ENCODE assay signal across 7 cellular contexts in genomic region chr19:2302319-2303208, GRCh38. TPM values are rescaled to one million over a fixed set of nuclear protein-coding genes. Genes with fewer than 3 reads are reported as not detected.
A peak's percentile ranks its signal among the peaks of the same experiment; 100 is the strongest.
DNase-seq lines count a peak whose midpoint lies in the region; ATAC-seq and TF ChIP-seq lines count a peak whose summit lies in the region.
"Had no signal": no experiment of that assay in that cellular context is flagged by ENCODE, and none has a peak within 500 bp of the region (broad histone marks: within the 10 kb centered on the region; RNA-seq: fewer than 3 reads in every experiment).

No MANE protein-coding gene starts in this region.

- peaks cover 0 to 94% (median 86%) of the 10 kb centered on the region in 11 experiments; a peak in 19 of 22 replicates for H4K20me1 ChIP-seq in BLaER1 treated with 17β-estradiol and CSF1 and Interleukin-3, amounts not matched to agents 10 nM and 100 nM
- H4K20me1 ChIP-seq in mammary epithelial cell (ENCODE audit: insufficient read depth, low read length) = no peaks in the 10 kb centered on the region

- peak overlapping the region; percentile 76 to 90 (median 86) for H3K4me2 ChIP-seq in BLaER1 treated with 17β-estradiol and CSF1 and Interleukin-3, amounts not matched to agents 10 nM and 100 nM
- no peak overlapping the region for H3K4me2 ChIP-seq in mammary epithelial cell (ENCODE audit: insufficient read depth, low read depth, low read length)

- 20 to 45% (median 29%) methylated on average over 13 to 62 of the region's 62 CpGs for WGBS in adrenal gland, 4 donors
- WGBS in mammary epithelial cell (ENCODE audit: low coverage, missing lambda C conversion rate) = 55% methylated on average over 26 of the region's 62 CpGs

- no peak overlapping the region for H2AFZ ChIP-seq in mammary epithelial cell (ENCODE audit: low read depth, low read length)

- 0 out of 22 replicates have a peak overlapping the region, but pooled peaks of 2 of the 11 experiments have one; percentile 2 to 9 for H3K27ac ChIP-seq in BLaER1 treated with 17β-estradiol and CSF1 and Interleukin-3, amounts not matched to agents 10 nM and 100 nM
- H3K27ac ChIP-seq in adrenal gland (no peak overlapping the region), mammary epithelial cell (ENCODE audit: insufficient read depth, low read depth, low read length) (no peak overlapping the region)

- peak overlapping the region in 7 of 11 experiments; percentile 14 to 45 (median 24); a peak in 9 of 22 replicates for H3K9ac ChIP-seq in BLaER1 treated with 17β-estradiol and CSF1 and Interleukin-3, amounts not matched to agents 10 nM and 100 nM
- no peak overlapping the region for H3K9ac ChIP-seq in mammary epithelial cell (ENCODE audit: insufficient read depth, low read length)

- peak overlapping the region in 6 of 10 experiments; percentile 2 to 47 (median 18); a peak in 8 of 20 replicates for H3K4me3 ChIP-seq in BLaER1 treated with 17β-estradiol and CSF1 and Interleukin-3, amounts not matched to agents 10 nM and 100 nM
- H3K4me3 ChIP-seq in adrenal gland (no peak overlapping the region), mammary epithelial cell (replicated peaks in 1 of 3; ENCODE audit: insufficient read depth in 1 of 3, low read depth in 2 of 3, low read length in 3 of 3) (no peak overlapping the region)

- TF ChIP-seq CTCF in adrenal gland (IDR thresholded peaks at IDR 0.05) (no peak), mammary epithelial cell (conservative IDR thresholded peaks at IDR 0.05 in 1 of 2, IDR thresholded peaks at IDR 0.05 in 1 of 2; ENCODE audit: extremely low read depth in 1 of 2, insufficient read depth in 1 of 2, low read depth in 1 of 2, low read length in 2 of 2) (no peak)

- DNase-seq in adrenal gland (peak in 6 of 7 donors; percentile 56 to 80 (median 66)), left colon (peak; percentile 44 to 52), NCI-H2171 treated with DMSO at 0.1 percent for 48 hours (lab: John Stamatoyannopoulos, UW) (no peak), mammary epithelial cell (no peak), NCI-H2171 (lab: John Stamatoyannopoulos, UW) (no peak)

- intact Hi-C loops in adrenal gland (cut with DNase I) = no loop called here
- intact Hi-C loops in left colon (cut with DNase I, micrococcal nuclease) = no loop called here
- intact Hi-C loops in mammary epithelial cell (cut with micrococcal nuclease) = no loop called here

- peaks cover 0 to 4% (median 0%) of the 10 kb centered on the region in 11 experiments; a peak in 1 of 22 replicates for H3K9me3 ChIP-seq in BLaER1 treated with 17β-estradiol and CSF1 and Interleukin-3, amounts not matched to agents 10 nM and 100 nM (replicated peaks in 1 of 11)
- no peaks in the 10 kb centered on the region for H3K9me3 ChIP-seq in adrenal gland (replicated peaks in 1 of 3)
- no peaks in the 10 kb centered on the region for H3K9me3 ChIP-seq in mammary epithelial cell (replicated peaks; ENCODE audit: insufficient read depth, low read length)

- H3K79me2 ChIP-seq in mammary epithelial cell (ENCODE audit: insufficient read depth, low read length) = no peaks in the 10 kb centered on the region

- dilution Hi-C loops in mammary epithelial cell (cut with HindIII; ENCODE audit: low sequenced_read_pairs) = no loop called here

- ATAC-seq in left colon = peak; percentile 27

- peaks cover 56 to 80% (median 61%) of the 10 kb centered on the region in 11 experiments for H3K27me3 ChIP-seq in BLaER1 treated with 17β-estradiol and CSF1 and Interleukin-3, amounts not matched to agents 10 nM and 100 nM
- H3K27me3 ChIP-seq in adrenal gland (peaks cover 24% of the 10 kb centered on the region), mammary epithelial cell (ENCODE audit: insufficient read depth, low read length) (peaks cover 9% of the 10 kb centered on the region)

- in situ Hi-C loops in mammary epithelial cell (cut with MboI; ENCODE audit: low sequenced_read_pairs in 2 of 2) = no loop called here

- peaks cover 29 to 95% (median 83%) of the 10 kb centered on the region in 10 experiments for H3K4me1 ChIP-seq in BLaER1 treated with 17β-estradiol and CSF1 and Interleukin-3, amounts not matched to agents 10 nM and 100 nM
- H3K4me1 ChIP-seq in adrenal gland (replicated peaks in 1 of 2) = peaks cover 0 to 7% of the 10 kb centered on the region in 2 donors
- peaks cover under 1% of the 10 kb centered on the region for H3K4me1 ChIP-seq in mammary epithelial cell (ENCODE audit: insufficient read depth, low read length)

- peaks cover 0 to 10% (median 0%) of the 10 kb centered on the region in 11 experiments; a peak in 1 of 22 replicates for H3K36me3 ChIP-seq in BLaER1 treated with 17β-estradiol and CSF1 and Interleukin-3, amounts not matched to agents 10 nM and 100 nM
- H3K36me3 ChIP-seq in adrenal gland (replicated peaks in 1 of 2) (no peaks in the 10 kb centered on the region), mammary epithelial cell (ENCODE audit: insufficient read depth, low read length) (no peaks in the 10 kb centered on the region)

- no peak for TF ChIP-seq POLR2A in adrenal gland (IDR thresholded peaks at IDR 0.05)

- CTCF ChIA-PET in mammary epithelial cell (lab: Charles Lee; ENCODE audit: low non-redundant PET) = no interaction called here

- no TSS peak for BruUV-seq in mammary epithelial cell (replicated peaks; lab: Mats Ljungman, UMichigan)

RNA-seq across cellular contexts. Expression of gene LINGO3, which starts 5.4 kb away (rescaled TPM):
- total RNA-seq in adrenal gland (under 1 TPM in 1 of 8 donors, not detected in 7; 0.11 TPM), left colon (not detected), mammary epithelial cell (not detected)
- polyA plus RNA-seq in adrenal gland (not detected), mammary epithelial cell (not detected)
- not detected for polyA minus RNA-seq in mammary epithelial cell

RNA-seq across cellular contexts. Expression of gene PEAK3, which starts 20.6 kb away (rescaled TPM):
- 1 to 10 TPM in 6 of 8 donors, under 1 TPM in 2; 0.43 to 3.2 (median 1.5) TPM for total RNA-seq in adrenal gland
- polyA plus RNA-seq in adrenal gland = under 1 TPM; 0.05 to 0.56 (median 0.27) TPM
- total RNA-seq in left colon = under 1 TPM; 0.15 to 0.78 TPM
- total RNA-seq in mammary epithelial cell = not detected
- polyA plus RNA-seq in mammary epithelial cell = not detected
- polyA minus RNA-seq in mammary epithelial cell = not detected

RNA-seq across cellular contexts. Expression of gene LSM7, which starts 25.8 kb away (rescaled TPM):
- total RNA-seq in adrenal gland = 100 to 1,000 TPM in 3 of 8 donors, 10 to 100 TPM in 5; 50.5 to 122 (median 67.5) TPM
- 100 to 1,000 TPM in 2 of 3 donors, 10 to 100 TPM in 1; 24.1 to 355 (median 341) TPM for polyA plus RNA-seq in adrenal gland
- total RNA-seq in left colon = 100 to 1,000 TPM in 1 of 2 donors, 10 to 100 TPM in 1; 67.1 to 101 TPM
- 10 to 100 TPM; 67.7 to 91.6 TPM for total RNA-seq in mammary epithelial cell
- polyA plus RNA-seq in mammary epithelial cell = 442 TPM
- polyA minus RNA-seq in mammary epithelial cell = 35.3 TPM

RNA-seq across cellular contexts. Expression of gene SPPL2B, which starts 25.9 kb away (rescaled TPM):
- total RNA-seq in adrenal gland = 10 to 100 TPM; 18.7 to 71.0 (median 31.6) TPM
- 100 to 1,000 TPM in 1 of 3 donors, 10 to 100 TPM in 1, 1 to 10 TPM in 1; 3.9 to 208 (median 72.9) TPM for polyA plus RNA-seq in adrenal gland
- total RNA-seq in left colon = 100 to 1,000 TPM; 142 to 173 TPM
- 10 to 100 TPM; 21.8 to 50.7 TPM for total RNA-seq in mammary epithelial cell
- polyA plus RNA-seq in mammary epithelial cell = 13.5 TPM
- polyA minus RNA-seq in mammary epithelial cell = 3.9 TPM

RNA-seq across cellular contexts. Expression of gene JSRP1, which starts 46.3 kb away (rescaled TPM):
- under 1 TPM in 2 of 8 donors, not detected in 6; 0.54 to 0.84 TPM for total RNA-seq in adrenal gland
- polyA plus RNA-seq in adrenal gland = 1 to 10 TPM in 1 of 3 donors, under 1 TPM in 2; 0.71 to 1.1 (median 0.82) TPM
- 1 to 10 TPM in 1 of 2 donors, under 1 TPM in 1; 0.55 to 2.6 TPM for total RNA-seq in left colon
- total RNA-seq in mammary epithelial cell = under 1 TPM in 1 of 2 donors, not detected in 1; 0.38 TPM
- not detected for polyA plus RNA-seq in mammary epithelial cell
- not detected for polyA minus RNA-seq in mammary epithelial cell
- total RNA-seq: renal cortical epithelial cell had no signal

Comparison
In these comparisons a context has a peak if more than half of its experiments do, and no peak if none do; other contexts are left out.
1. H3K4me3 ChIP-seq: peak in BLaER1 treated with 17β-estradiol and CSF1 and Interleukin-3, amounts not matched to agents 10 nM and 100 nM (6 of 10); none in adrenal gland (0 of 4) and mammary epithelial cell (0 of 3).
2. DNase-seq: peak in adrenal gland (6 of 7) and left colon (2 of 2); none in NCI-H2171 treated with DMSO at 0.1 percent for 48 hours (single experiment), mammary epithelial cell (single experiment) and NCI-H2171 (single experiment).